Comparison of ENCODE assay signal across 8 cellular contexts in the genomic region with DNA sequence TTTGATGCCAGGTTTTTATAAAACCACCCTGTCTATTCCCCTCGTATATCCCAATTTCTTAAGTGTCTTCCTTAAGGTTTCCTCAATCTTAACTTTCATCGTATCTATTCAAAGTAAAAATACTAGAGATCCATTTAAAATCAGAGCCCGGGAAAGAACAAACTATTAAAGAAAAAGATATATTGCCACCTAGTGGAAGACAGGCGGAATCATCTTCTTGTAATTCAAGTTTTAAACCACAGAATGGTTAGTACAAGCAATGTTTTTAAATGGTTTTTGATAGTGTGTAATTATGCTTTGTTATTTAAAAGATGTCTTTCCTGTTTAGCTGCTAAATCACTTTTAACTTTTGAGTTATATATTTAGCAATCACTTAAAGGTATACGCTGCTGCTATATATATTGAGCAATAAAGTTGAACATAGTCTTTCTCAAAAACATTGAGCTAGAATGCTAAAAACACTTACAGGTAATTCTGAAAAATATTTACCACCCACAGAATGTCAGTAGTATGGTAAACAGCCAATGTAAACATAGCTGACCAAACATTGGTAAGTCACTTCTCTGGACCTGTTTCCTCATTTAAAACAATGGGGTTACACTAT. TPM values are rescaled to one million over a fixed set of nuclear protein-coding genes. Genes with fewer than 3 reads are reported as not detected.
A peak's percentile ranks its signal among the peaks of the same experiment; 100 is the strongest.
DNase-seq lines count a peak whose midpoint lies in the region; ATAC-seq, FAIRE-seq and TF ChIP-seq lines count a peak whose summit lies in the region.

No MANE protein-coding gene starts in this region.

- no peaks in the 10 kb centered on the region for H3K36me3 ChIP-seq in Karpas-422 (ENCODE audit: insufficient read depth, low read length)
- H3K36me3 ChIP-seq in SK-N-SH (replicated peaks in 1 of 2; ENCODE audit: control insufficient read depth in 1 of 2, insufficient read depth in 2 of 2, low read length in 1 of 2): no peaks in the 10 kb centered on the region
- H3K36me3 ChIP-seq in thyroid gland: no peaks in the 10 kb centered on the region

- H3K4me3 ChIP-seq in Karpas-422 (ENCODE audit: low read length): no peak overlapping the region
- H3K4me3 ChIP-seq in SK-N-SH (ENCODE audit: low read depth in 2 of 2, low read length in 1 of 2): peak overlapping the region in 1 of 2 experiments; percentile 28; a peak in 1 of 4 replicates
- no peak overlapping the region for H3K4me3 ChIP-seq in thyroid gland (replicated peaks in 1 of 3)

- no peaks in the 10 kb centered on the region for H4K20me1 ChIP-seq in Karpas-422 (ENCODE audit: insufficient read depth, low read depth, low read length)
- no peaks in the 10 kb centered on the region for H4K20me1 ChIP-seq in SK-N-SH (ENCODE audit: insufficient read depth)

- no peak overlapping the region for H3K27ac Mint-ChIP-seq in stimulated activated naive CD8-positive, alpha-beta T cell treated with anti-CD3 and anti-CD28 coated beads, Interleukin-15, amount 100 ng/mL, for 72 hours

- POLR2A ChIA-PET in SK-N-SH (lab: Yijun Ruan, JAX): no interaction called here

- TF ChIP-seq POLR2A in thyroid gland (IDR thresholded peaks at IDR 0.05): no peak

- H2AFZ ChIP-seq in Karpas-422 (ENCODE audit: low read length): no peak overlapping the region
- no peak overlapping the region for H2AFZ ChIP-seq in SK-N-SH (ENCODE audit: low read depth)

- CTCF ChIA-PET in SK-N-SH (lab: Yijun Ruan, JAX): interaction anchor here (0.6 to 7.3 kb wide), 20 partner anchors 15 to 1277 kb away, joined by 3 to 79 read pairs (median 3); partner anchors contain the start of genes CFAP299 and PAQR3

- TF ChIP-seq CTCF in SK-N-SH (IDR thresholded peaks at IDR 0.05) (peak; percentile 74), thyroid gland (IDR thresholded peaks at IDR 0.05) (peak; percentile 19 to 67 (median 52))

- peaks cover 33% of the 10 kb centered on the region for H3F3A ChIP-seq in SK-N-SH (replicated peaks; ENCODE audit: insufficient read depth)

- ATAC-seq in stimulated activated naive CD8-positive, alpha-beta T cell treated with anti-CD3 and anti-CD28 coated beads, Interleukin-15, amount 100 ng/mL, for 72 hours: no peak
- ATAC-seq in GM21717 (IDR thresholded peaks at IDR 0.05; ENCODE audit: unreplicated experiment): no peak

- H3K9me2 ChIP-seq in Karpas-422 (replicated peaks; ENCODE audit: insufficient read depth, low read length) (no peaks in the 10 kb centered on the region), SK-N-SH (no peaks in the 10 kb centered on the region)

- H3K4me2 ChIP-seq in Karpas-422 (ENCODE audit: low read depth, low read length, poor library complexity, severe bottlenecking) (no peak overlapping the region), SK-N-SH (no peak overlapping the region)

- no peaks in the 10 kb centered on the region for H3K27me3 ChIP-seq in Karpas-422 (ENCODE audit: low read length)
- no peaks in the 10 kb centered on the region for H3K27me3 ChIP-seq in SK-N-SH (ENCODE audit: insufficient read depth)
- H3K27me3 ChIP-seq in thyroid gland: peaks cover 3% of the 10 kb centered on the region

- intact Hi-C loops in thyroid gland (cut with DNase I): loop anchor here (10.0 kb wide), 1 partner anchor 1261 kb away; no protein-coding TSS in a partner anchor

- H3K4me3 Mint-ChIP-seq in stimulated activated naive CD8-positive, alpha-beta T cell treated with anti-CD3 and anti-CD28 coated beads, Interleukin-15, amount 100 ng/mL, for 72 hours: no peak overlapping the region

- H3K79me2 ChIP-seq in Karpas-422 (ENCODE audit: low read length) (no peaks in the 10 kb centered on the region), SK-N-SH (ENCODE audit: insufficient read depth) (no peaks in the 10 kb centered on the region)

- no peaks in the 10 kb centered on the region for H3K4me1 ChIP-seq in Karpas-422 (ENCODE audit: low read length)
- H3K4me1 ChIP-seq in SK-N-SH (ENCODE audit: control insufficient read depth in 1 of 2, insufficient read depth in 2 of 2, low read depth in 1 of 2, low read length in 1 of 2): peaks cover 4 to 7% of the 10 kb centered on the region in 2 experiments; a peak in 2 of 4 replicates
- H3K4me1 ChIP-seq in thyroid gland: no peaks in the 10 kb centered on the region

- H3K27ac ChIP-seq in Karpas-422 (ENCODE audit: low read length) (no peak overlapping the region), SK-N-SH (ENCODE audit: low read depth in 2 of 2, low read length in 1 of 2) (no peak overlapping the region), thyroid gland (no peak overlapping the region)

- FAIRE-seq in frontal cortex (lab: Jason Lieb, UNC): peak; percentile 98

- H3K9me3 ChIP-seq in Karpas-422 (ENCODE audit: low read length) (no peaks in the 10 kb centered on the region), SK-N-SH (no peaks in the 10 kb centered on the region), thyroid gland (no peaks in the 10 kb centered on the region)

- 10% methylated on average over 5 of the region's 5 CpGs for WGBS in SK-N-SH (ENCODE audit: low lambda C conversion rate)
- 7 to 14% methylated on average over 5 of the region's 5 CpGs for WGBS in thyroid gland, 2 donors

- no peaks in the 10 kb centered on the region for H3K9me3 Mint-ChIP-seq in stimulated activated naive CD8-positive, alpha-beta T cell treated with anti-CD3 and anti-CD28 coated beads, Interleukin-15, amount 100 ng/mL, for 72 hours

- DNase-seq in GM03348 (ENCODE audit: low spot score) (peak; percentile 50), Karpas-422 (peak; percentile 43), SK-N-SH (no peak), frontal cortex (ENCODE audit: low spot score in 2 of 2) (no peak), thyroid gland (no peak), UCSD-AML1 (lab: John Stamatoyannopoulos, UW; ENCODE audit: unreplicated experiment) (no peak)
- DNase-seq in stimulated activated naive CD8-positive, alpha-beta T cell treated with anti-CD3 and anti-CD28 coated beads, Interleukin-15, amount 100 ng/mL, for 72 hours: no peak

- peak; percentile 82 for TF ChIP-seq RAD21 in SK-N-SH (IDR thresholded peaks at IDR 0.05; ENCODE audit: low read length)

- H3K9ac ChIP-seq in Karpas-422 (ENCODE audit: low read length) (no peak overlapping the region), SK-N-SH (no peak overlapping the region)

- peaks cover 25% of the 10 kb centered on the region for H3K27me3 Mint-ChIP-seq in stimulated activated naive CD8-positive, alpha-beta T cell treated with anti-CD3 and anti-CD28 coated beads, Interleukin-15, amount 100 ng/mL, for 72 hours

- no peaks in the 10 kb centered on the region for H3K4me1 Mint-ChIP-seq in stimulated activated naive CD8-positive, alpha-beta T cell treated with anti-CD3 and anti-CD28 coated beads, Interleukin-15, amount 100 ng/mL, for 72 hours

- TF ChIP-seq EP300 in SK-N-SH (IDR thresholded peaks at IDR 0.05; ENCODE audit: borderline replicate concordance in 1 of 2, low read depth in 1 of 2, low read length in 1 of 2): no peak

TF ChIP-seq in SK-N-SH, 30 proteins besides CTCF, POLR2A, EP300 and RAD21:
- TF ChIP-seq SMC3 (IDR thresholded peaks at IDR 0.05; ENCODE audit: low read depth, low read length) (peak; percentile 56), ZBTB33 (IDR thresholded peaks at IDR 0.05; ENCODE audit: borderline replicate concordance, low read depth) (no peak)

RNA-seq across cellular contexts. Expression of gene PRDM8, which starts 18.2 kb away (rescaled TPM):
- total RNA-seq in Karpas-422 (2014; rRNA removed; shearing (Covaris generic); ENCODE audit: low replicate concordance): not detected in 2 replicates
- 3.5 and 3.7 TPM in 2 replicates for polyA plus RNA-seq in SK-N-SH (2012; rRNA removed)
- polyA plus RNA-seq in SK-N-SH (2012; cell fraction: cytosol; rRNA removed): 2.3 and 2.6 TPM in 2 replicates
- 10.2 and 11.7 TPM in 2 replicates for polyA plus RNA-seq in SK-N-SH (2012; cell fraction: nucleus; rRNA removed)
- 26.9 TPM for total RNA-seq in frontal cortex
- 1 to 10 TPM; 1.3 to 5.4 (median 2.4) TPM for total RNA-seq in thyroid gland

RNA-seq across cellular contexts. Expression of gene FGF5, which starts 50.9 kb away (rescaled TPM):
- not detected in 2 replicates for total RNA-seq in Karpas-422 (2014; rRNA removed; shearing (Covaris generic); ENCODE audit: low replicate concordance)
- polyA plus RNA-seq in SK-N-SH (2012; rRNA removed): 17.7 and 22.8 TPM in 2 replicates
- polyA plus RNA-seq in SK-N-SH (2012; cell fraction: cytosol; rRNA removed): 30.6 and 32.6 TPM in 2 replicates
- 15.2 and 20.5 TPM in 2 replicates for polyA plus RNA-seq in SK-N-SH (2012; cell fraction: nucleus; rRNA removed)
- total RNA-seq in frontal cortex (0.82 TPM), thyroid gland (not detected)

Comparison
In these comparisons a context has a peak if more than half of its experiments do, and no peak if none do; other contexts are left out.
1. DNase-seq: peak in GM03348 (single experiment) and Karpas-422 (single experiment); none in SK-N-SH (single experiment), frontal cortex (0 of 2), thyroid gland (0 of 2), stimulated activated naive CD8-positive, alpha-beta T cell treated with anti-CD3 and anti-CD28 coated beads, Interleukin-15, amount 100 ng/mL, for 72 hours (0 of 2) and UCSD-AML1 (single experiment).